ENCODE assay signal across 26 cellular contexts in the genomic region with DNA sequence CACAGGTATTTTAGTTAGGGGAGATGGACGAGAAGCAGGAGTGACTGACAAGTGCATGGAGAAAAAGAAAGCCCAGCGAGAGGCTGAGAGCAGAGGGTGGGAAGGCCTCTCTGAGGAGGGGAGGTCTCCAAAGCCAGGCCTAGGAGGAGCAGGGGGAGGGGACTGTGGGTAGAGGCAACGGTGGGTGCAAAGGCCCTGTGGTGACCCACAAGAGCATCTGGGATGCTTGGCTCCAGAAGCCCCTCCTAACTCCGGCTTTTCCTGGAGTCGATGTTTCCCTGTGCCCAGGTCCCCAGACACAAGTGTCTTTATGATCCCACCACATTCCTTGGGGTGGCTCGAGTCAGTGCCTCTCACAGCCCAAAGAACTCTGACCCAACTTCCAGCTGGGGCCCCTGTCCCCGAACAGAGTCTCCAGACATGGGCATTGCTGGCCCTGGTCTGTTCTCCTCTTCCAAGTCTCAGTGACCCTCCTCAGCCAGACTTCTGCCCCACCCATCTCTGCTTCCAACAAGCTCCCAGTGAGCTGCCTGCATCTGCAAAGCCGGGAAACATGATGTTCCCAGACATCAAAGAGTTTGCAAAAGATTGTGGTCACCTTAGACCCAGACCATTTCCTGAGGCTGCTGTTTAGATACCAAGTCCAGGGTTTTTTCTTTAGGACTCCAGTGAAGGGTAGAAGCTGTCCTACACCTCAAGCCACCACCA. TPM values are rescaled to one million over a fixed set of nuclear protein-coding genes. Genes with fewer than 3 reads are reported as not detected.
"Had no signal": no experiment of that assay in that cellular context is flagged by ENCODE, and none has a peak within 500 bp of the region (broad histone marks: within the 10 kb centered on the region; RNA-seq: fewer than 3 reads in every experiment).

No MANE protein-coding gene starts in this region.

- H3K36me3 ChIP-seq: heart right ventricle, left ventricle myocardium inferior, lower lobe of right lung, right atrium auricular region, sigmoid colon had no signal

- FAIRE-seq: endometrium, frontal cortex, keratinocyte had no signal

- H3K27ac Mint-ChIP-seq: naive thymus-derived CD4-positive, alpha-beta T cell; nephron progenitor cell had no signal

- ATAC-seq: esophagus mucosa; heart right ventricle; left cardiac atrium; lower lobe of right lung; naive thymus-derived CD4-positive, alpha-beta T cell had no signal

- H3K36me3 Mint-ChIP-seq: naive thymus-derived CD4-positive, alpha-beta T cell had no signal

- H3K4me1 Mint-ChIP-seq: naive thymus-derived CD4-positive, alpha-beta T cell had no signal

- H3K4me1 ChIP-seq: heart right ventricle, left ventricle myocardium inferior, lower lobe of right lung, right atrium auricular region had no signal

- H3K4me3 ChIP-seq: dorsolateral prefrontal cortex, heart right ventricle, left ventricle myocardium inferior, lower lobe of right lung, right atrium auricular region, sigmoid colon, skin epidermis had no signal

- H3K27me3 ChIP-seq: right atrium auricular region, sigmoid colon had no signal

- H3K9me3 ChIP-seq: heart right ventricle, left ventricle myocardium inferior, lower lobe of right lung, right atrium auricular region, sigmoid colon had no signal

- H3K4me3 Mint-ChIP-seq: naive thymus-derived CD4-positive, alpha-beta T cell; nephron progenitor cell had no signal

- H3K9me3 Mint-ChIP-seq: naive thymus-derived CD4-positive, alpha-beta T cell; nephron progenitor cell had no signal

- H3K27ac ChIP-seq: heart right ventricle, left ventricle myocardium inferior, lower lobe of right lung, right atrium auricular region, sigmoid colon, skin epidermis had no signal

- DNase-seq: cortex of kidney; dorsolateral prefrontal cortex; effector memory CD4-positive, alpha-beta T cell; heart right ventricle; left cardiac atrium; left ventricle myocardium inferior; lower lobe of right lung; mesenchymal stem cell; naive thymus-derived CD4-positive, alpha-beta T cell; nephron progenitor cell; sigmoid colon; stimulated activated CD4-positive, alpha-beta T cell treated with anti-CD3 and anti-CD28 coated beads, Interleukin-12 subunit alpha, Interleukin-12 subunit beta, amount 100 ng/mL, for 4 hours; stimulated activated naive CD4-positive, alpha-beta T cell; trophoblast cell had no signal

RNA-seq across cellular contexts. Expression of a gene that starts 11.1 kb away (rescaled TPM):
- total RNA-seq: fibroblast of lung; glomerular endothelial cell; mononuclear cell; naive thymus-derived CD4-positive, alpha-beta T cell; osteocyte had no signal
- polyA plus RNA-seq: fibroblast of lung; naive thymus-derived CD4-positive, alpha-beta T cell had no signal

RNA-seq across cellular contexts. Expression of a gene that starts 52.1 kb away (rescaled TPM):
- total RNA-seq: dorsolateral prefrontal cortex; esophagus mucosa; fibroblast of lung; frontal cortex; glomerular endothelial cell; heart right ventricle; left cardiac atrium; left ventricle myocardium inferior; lower lobe of right lung; mononuclear cell; naive thymus-derived CD4-positive, alpha-beta T cell; osteocyte; right atrium auricular region; sigmoid colon; urinary bladder had no signal
- polyA plus RNA-seq: fibroblast of lung; heart right ventricle; keratinocyte; naive thymus-derived CD4-positive, alpha-beta T cell; sigmoid colon; thymus; urinary bladder had no signal
